ENCODE assay signal across 12 cellular contexts in the genomic region with DNA sequence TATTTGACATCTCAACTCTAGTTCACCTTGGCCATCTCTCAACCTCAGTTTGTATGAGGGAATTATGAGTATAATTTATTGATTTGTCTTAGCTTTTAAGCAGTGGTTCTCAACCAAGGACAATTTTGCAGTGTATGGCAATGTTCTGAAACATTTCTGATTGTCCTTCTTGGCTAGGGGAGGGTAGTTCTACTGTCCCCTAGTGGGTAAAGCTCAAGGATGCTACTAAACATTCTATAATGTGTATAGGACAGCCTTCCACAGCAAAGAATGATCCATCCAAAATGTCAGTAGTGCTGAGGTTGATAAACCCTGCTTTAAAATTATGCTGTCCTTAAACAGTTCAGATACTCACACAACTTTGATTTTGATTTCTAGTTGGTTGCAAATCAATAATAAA.
A peak's percentile ranks its signal among the peaks of the same experiment; 100 is the strongest.
DNase-seq lines count a peak whose midpoint lies in the region; ATAC-seq and TF ChIP-seq lines count a peak whose summit lies in the region.
"Had no signal": no experiment of that assay in that cellular context is flagged by ENCODE, and none has a peak within 500 bp of the region (broad histone marks: within the 10 kb centered on the region; RNA-seq: fewer than 3 reads in every experiment).

No MANE protein-coding gene starts in this region.

- no peaks in the 10 kb centered on the region for H3F3A ChIP-seq in DOHH2 (ENCODE audit: control insufficient read depth, insufficient read depth)

- no peaks in the 10 kb centered on the region for H4K20me1 ChIP-seq in DOHH2 (ENCODE audit: control insufficient read depth, insufficient read depth, low read depth, low read length)

- in situ Hi-C loops in KBM-7 (cut with MboI; ENCODE audit: low pct_unique_long_range_greater_than_20kb, low sequenced_read_pairs) = no loop called here

- H3K36me3 ChIP-seq in DOHH2 (ENCODE audit: control insufficient read depth, low read length) = peaks cover 70% of the 10 kb centered on the region
- H3K36me3 ChIP-seq: SJSA1 had no signal

- no peak overlapping the region for H3K4me3 ChIP-seq in DOHH2 (ENCODE audit: low read length)
- H3K4me3 ChIP-seq: SJSA1 had no signal

- peak; percentile 50 for TF ChIP-seq CTCF in DOHH2 (IDR thresholded peaks at IDR 0.05; ENCODE audit: low read depth, low read length, poor library complexity, severe bottlenecking)
- no peak for TF ChIP-seq CTCF in WTC11 (IDR thresholded peaks at IDR 0.05)

- H3K9me3 Mint-ChIP-seq in WTC11 = peaks cover 35% of the 10 kb centered on the region

- H3K79me2 ChIP-seq in DOHH2 (ENCODE audit: control insufficient read depth, low read length) = no peaks in the 10 kb centered on the region

- H3K9me3 ChIP-seq in DOHH2 (ENCODE audit: control insufficient read depth, insufficient read depth, low read length) = no peaks in the 10 kb centered on the region
- H3K9me3 ChIP-seq: SJSA1 had no signal

- intact Hi-C loops in left colon (cut with DNase I, micrococcal nuclease) = no loop called here

- peak; percentile 45 for DNase-seq in KBM-7
- DNase-seq in WTC11 (ENCODE audit: low spot score) = no peak
- DNase-seq in left colon = no peak
- no peak for DNase-seq in hypothalamus (lab: John Stamatoyannopoulos, UW)
- no peak for DNase-seq in caudate nucleus (lab: John Stamatoyannopoulos, UW)
- DNase-seq: activated CD8-positive, alpha-beta memory T cell treated with anti-CD3 and anti-CD28 coated beads for 24 hours; naive thymus-derived CD8-positive, alpha-beta T cell; NCI-H1417 had no signal

- peaks cover 60% of the 10 kb centered on the region for H3K36me3 Mint-ChIP-seq in WTC11

- CTCF ChIA-PET in WTC11 (lab: Charles Lee) = interaction anchor here (0.6 to 1.7 kb wide), 9 partner anchors 15 to 441 kb away, joined by 3 to 11 read pairs (median 4); no protein-coding TSS in a partner anchor

- H3K27ac ChIP-seq in DOHH2 (ENCODE audit: low read depth, low read length) (no peak overlapping the region), caudate nucleus (ENCODE audit: low read depth, low read length) (no peak overlapping the region)
- H3K27ac ChIP-seq: SJSA1 had no signal

- ATAC-seq in WTC11 = peak; percentile 52; the same call in 1 of the 2 replicates
- ATAC-seq in left colon = peak; percentile 30
- ATAC-seq in GM21423 (IDR thresholded peaks at IDR 0.05; ENCODE audit: unreplicated experiment) = no peak
- ATAC-seq in GM19463 (IDR thresholded peaks at IDR 0.05; ENCODE audit: unreplicated experiment) = no peak
- ATAC-seq: naive thymus-derived CD8-positive, alpha-beta T cell had no signal

- POLR2A ChIA-PET in WTC11 (lab: Charles Lee) = no interaction called here

- H3K27me3 ChIP-seq in DOHH2 (ENCODE audit: control insufficient read depth, low read length) = no peaks in the 10 kb centered on the region
- H3K27me3 ChIP-seq: SJSA1 had no signal

- no peaks in the 10 kb centered on the region for H3K9me2 ChIP-seq in DOHH2 (replicated peaks; ENCODE audit: control insufficient read depth, low read length)

- no peaks in the 10 kb centered on the region for H3K27me3 Mint-ChIP-seq in WTC11 (ENCODE audit: low read depth)
- H3K27me3 Mint-ChIP-seq: naive thymus-derived CD8-positive, alpha-beta T cell had no signal

- no peak overlapping the region for H3K27ac Mint-ChIP-seq in WTC11
- H3K27ac Mint-ChIP-seq: naive thymus-derived CD8-positive, alpha-beta T cell had no signal

- H3K4me1 Mint-ChIP-seq in WTC11 = no peaks in the 10 kb centered on the region
- H3K4me1 Mint-ChIP-seq: naive thymus-derived CD8-positive, alpha-beta T cell had no signal

- no peak overlapping the region for H3K4me2 ChIP-seq in DOHH2 (ENCODE audit: low read length)

- no peak overlapping the region for H3K4me3 Mint-ChIP-seq in WTC11
- H3K4me3 Mint-ChIP-seq: naive thymus-derived CD8-positive, alpha-beta T cell had no signal

- no peaks in the 10 kb centered on the region for H3K4me1 ChIP-seq in DOHH2 (ENCODE audit: control insufficient read depth, low read length)
- H3K4me1 ChIP-seq: SJSA1 had no signal

TF ChIP-seq in WTC11, 78 proteins besides CTCF, POLR2A, EP300 and RAD21 (continues in another document):
- TF ChIP-seq, protein P1, sequence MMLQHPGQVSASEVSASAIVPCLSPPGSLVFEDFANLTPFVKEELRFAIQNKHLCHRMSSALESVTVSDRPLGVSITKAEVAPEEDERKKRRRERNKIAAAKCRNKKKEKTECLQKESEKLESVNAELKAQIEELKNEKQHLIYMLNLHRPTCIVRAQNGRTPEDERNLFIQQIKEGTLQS (CRISPR knock-in tag; conservative IDR thresholded peaks at IDR 0.05) = no peak
- TF ChIP-seq ZNF232 (CRISPR knock-in tag; IDR thresholded peaks at IDR 0.05) (no peak), KAT7 (CRISPR knock-in tag; IDR thresholded peaks at IDR 0.05; ENCODE audit: borderline replicate concordance) (no peak), JAZF1 (CRISPR knock-in tag; IDR thresholded peaks at IDR 0.05) (no peak), SMAD3 (CRISPR knock-in tag; IDR thresholded peaks at IDR 0.05; ENCODE audit: borderline replicate concordance) (no peak), ZNF396 (CRISPR knock-in tag; IDR thresholded peaks at IDR 0.05; ENCODE audit: borderline replicate concordance) (no peak), TCF7 (CRISPR knock-in tag; IDR thresholded peaks at IDR 0.05; ENCODE audit: low read depth) (no peak), USF2 (CRISPR knock-in tag; IDR thresholded peaks at IDR 0.05) (no peak), ZNF425 (CRISPR knock-in tag; conservative IDR thresholded peaks at IDR 0.05) (no peak), HMGXB4 (CRISPR knock-in tag; IDR thresholded peaks at IDR 0.05) (no peak), SOX15 (CRISPR knock-in tag; IDR thresholded peaks at IDR 0.05) (no peak), FOXK1 (CRISPR knock-in tag; IDR thresholded peaks at IDR 0.05) (no peak), CREB1 (CRISPR knock-in tag; IDR thresholded peaks at IDR 0.05) (no peak), NFATC4 (CRISPR knock-in tag; IDR thresholded peaks at IDR 0.05) (no peak), ZBTB21 (CRISPR knock-in tag; IDR thresholded peaks at IDR 0.05; ENCODE audit: borderline replicate concordance) (no peak)
- TF ChIP-seq, protein P2, sequence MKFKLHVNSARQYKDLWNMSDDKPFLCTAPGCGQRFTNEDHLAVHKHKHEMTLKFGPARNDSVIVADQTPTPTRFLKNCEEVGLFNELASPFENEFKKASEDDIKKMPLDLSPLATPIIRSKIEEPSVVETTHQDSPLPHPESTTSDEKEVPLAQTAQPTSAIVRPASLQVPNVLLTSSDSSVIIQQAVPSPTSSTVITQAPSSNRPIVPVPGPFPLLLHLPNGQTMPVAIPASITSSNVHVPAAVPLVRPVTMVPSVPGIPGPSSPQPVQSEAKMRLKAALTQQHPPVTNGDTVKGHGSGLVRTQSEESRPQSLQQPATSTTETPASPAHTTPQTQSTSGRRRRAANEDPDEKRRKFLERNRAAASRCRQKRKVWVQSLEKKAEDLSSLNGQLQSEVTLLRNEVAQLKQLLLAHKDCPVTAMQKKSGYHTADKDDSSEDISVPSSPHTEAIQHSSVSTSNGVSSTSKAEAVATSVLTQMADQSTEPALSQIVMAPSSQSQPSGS (CRISPR knock-in tag; IDR thresholded peaks at IDR 0.05; ENCODE audit: borderline replicate concordance, low read depth) = no peak
- TF ChIP-seq, protein P3, sequence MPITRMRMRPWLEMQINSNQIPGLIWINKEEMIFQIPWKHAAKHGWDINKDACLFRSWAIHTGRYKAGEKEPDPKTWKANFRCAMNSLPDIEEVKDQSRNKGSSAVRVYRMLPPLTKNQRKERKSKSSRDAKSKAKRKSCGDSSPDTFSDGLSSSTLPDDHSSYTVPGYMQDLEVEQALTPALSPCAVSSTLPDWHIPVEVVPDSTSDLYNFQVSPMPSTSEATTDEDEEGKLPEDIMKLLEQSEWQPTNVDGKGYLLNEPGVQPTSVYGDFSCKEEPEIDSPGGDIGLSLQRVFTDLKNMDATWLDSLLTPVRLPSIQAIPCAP (CRISPR knock-in tag; IDR thresholded peaks at IDR 0.05) = no peak

Comparison
In these comparisons a context has a peak if more than half of its experiments do, and no peak if none do; other contexts are left out.
1. ATAC-seq: peak in WTC11 (single experiment) and left colon (single experiment); none in GM21423 (single experiment) and GM19463 (single experiment).